8 cellular contexts compared by ENCODE assay signal in genomic region chr1:11802973-11803885, GRCh38. TPM values are rescaled to one million over a fixed set of nuclear protein-coding genes. Genes with fewer than 3 reads are reported as not detected.
DNase-seq lines count a peak whose midpoint lies in the region; ATAC-seq and TF ChIP-seq lines count a peak whose summit lies in the region.

No MANE protein-coding gene starts in this region.

- no peaks in the 10 kb centered on the region for H3K27me3 Mint-ChIP-seq in effector memory CD8-positive, alpha-beta T cell

- peak overlapping the region; percentile 92 to 96 for H3K4me3 Mint-ChIP-seq in effector memory CD8-positive, alpha-beta T cell

- H3K27ac Mint-ChIP-seq in effector memory CD8-positive, alpha-beta T cell: peak overlapping the region; percentile 74 to 78

- peaks cover 34% of the 10 kb centered on the region for H3K36me3 Mint-ChIP-seq in effector memory CD8-positive, alpha-beta T cell (ENCODE audit: insufficient read depth)

- H3K9me3 Mint-ChIP-seq in effector memory CD8-positive, alpha-beta T cell: no peaks in the 10 kb centered on the region

- TF ChIP-seq CTCF in AG09319 (IDR thresholded peaks at IDR 0.05; ENCODE audit: low read depth, low read length): no peak; the same call in 1 of the 2 replicates
- TF ChIP-seq CTCF in GM20000 (IDR thresholded peaks at IDR 0.05; ENCODE audit: extremely low read depth, missing control alignments): no peak

- peak; percentile 38 for ATAC-seq in effector memory CD8-positive, alpha-beta T cell (replicated peaks)
- ATAC-seq in GM18909 (IDR thresholded peaks at IDR 0.05; ENCODE audit: poor library complexity, unreplicated experiment): no peak

- DNase-seq in AG09319 (ENCODE audit: extremely low read depth, low read depth): peak; percentile 95
- peak; percentile 81 for DNase-seq in GM20000 (ENCODE audit: low spot score)
- peak; percentile 99 for DNase-seq in NCI-H510A (lab: John Stamatoyannopoulos, UW)
- peak; percentile 86 for DNase-seq in activated CD8-positive, alpha-beta memory T cell treated with anti-CD3 and anti-CD28 coated beads for 24 hours
- peak; percentile 69 to 71 (median 70) for DNase-seq in effector memory CD8-positive, alpha-beta T cell
- DNase-seq in lung microvascular endothelial cell (ENCODE audit: low read depth in 2 of 2): peak; percentile 63 to 90
- DNase-seq in stimulated activated CD4-positive, alpha-beta T cell treated with anti-CD3 and anti-CD28 coated beads, TNF-alpha, amount 100 ng/mL, for 1 hour (ENCODE audit: low read depth in 3 of 3, low spot score in 1 of 3): peak; percentile 27 to 48 (median 37)

- H3K4me1 Mint-ChIP-seq in effector memory CD8-positive, alpha-beta T cell (ENCODE audit: low read depth in 2 of 2): peaks cover 44 to 52% of the 10 kb centered on the region in 2 donors

RNA-seq across cellular contexts. Expression of gene MTHFR, which starts 2.5 kb away (rescaled TPM):
- total RNA-seq in lung microvascular endothelial cell: 25.9 and 35.5 TPM in 2 replicates

RNA-seq across cellular contexts. Expression of gene CLCN6, which starts 2.8 kb away (rescaled TPM):
- total RNA-seq in lung microvascular endothelial cell: 5.2 and 7.5 TPM in 2 replicates

RNA-seq across cellular contexts. Expression of gene C1orf167, which starts 41.2 kb away (rescaled TPM):
- 0.22 and 0.40 TPM in 2 replicates for total RNA-seq in lung microvascular endothelial cell

RNA-seq across cellular contexts. Expression of gene NPPA, which starts 44.4 kb away (rescaled TPM):
- 0.60 TPM in 1 of 2 replicates, not detected in the other for total RNA-seq in lung microvascular endothelial cell

RNA-seq across cellular contexts. Expression of gene NPPB, which starts 55.5 kb away (rescaled TPM):
- total RNA-seq in lung microvascular endothelial cell: not detected in 2 replicates

Comparison
In these comparisons a context has a peak if more than half of its experiments do, and no peak if none do; other contexts are left out.
1. DNase-seq: peak in every context shown above with its lines; median percentile 99 in NCI-H510A; 95 in AG09319; 86 in activated CD8-positive, alpha-beta memory T cell treated with anti-CD3 and anti-CD28 coated beads for 24 hours; 81 in GM20000; 76 in lung microvascular endothelial cell; 70 in effector memory CD8-positive, alpha-beta T cell; 37 in stimulated activated CD4-positive, alpha-beta T cell treated with anti-CD3 and anti-CD28 coated beads, TNF-alpha, amount 100 ng/mL, for 1 hour.